1 cellular context compared by ENCODE assay signal in the genomic region with DNA sequence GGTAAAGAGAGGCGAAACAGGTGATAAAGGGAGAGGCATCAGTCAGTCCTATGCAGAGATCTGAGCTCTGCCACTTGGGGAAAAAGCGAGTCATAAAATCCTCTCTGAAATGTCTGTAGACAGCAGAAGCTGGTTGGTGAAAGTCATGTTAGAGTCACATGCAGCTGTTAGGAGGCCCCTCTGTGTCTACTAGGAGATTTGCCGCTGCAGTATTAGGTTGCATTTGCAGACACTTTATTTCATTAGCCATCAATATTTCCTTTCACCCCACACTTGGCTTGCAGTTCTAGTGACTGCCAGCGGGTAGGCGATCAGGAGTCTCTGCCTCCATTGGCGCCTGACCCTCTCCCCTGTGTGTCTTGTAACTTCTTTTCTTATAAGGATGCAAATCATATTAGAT.
TF ChIP-seq lines count a peak whose summit lies in the region.

No MANE protein-coding gene starts in this region.

TF ChIP-seq in K562, 482 proteins besides CTCF, POLR2A, EP300 and RAD21:
- no peak for TF ChIP-seq RBM14 (IDR thresholded peaks at IDR 0.05; ENCODE audit: borderline replicate concordance, insufficient read depth, low read depth, low read length)
- no peak for TF ChIP-seq NELFE (IDR thresholded peaks at IDR 0.05; ENCODE audit: insufficient read depth, insufficient read length)
- TF ChIP-seq MAZ (CRISPR knock-in tag; conservative IDR thresholded peaks at IDR 0.05 in 1 of 2, IDR thresholded peaks at IDR 0.05 in 1 of 2), result no peak
- TF ChIP-seq ARHGAP35 (IDR thresholded peaks at IDR 0.05; ENCODE audit: partially characterized antibody), result no peak
- TF ChIP-seq ZNF311 (CRISPR knock-in tag; IDR thresholded peaks at IDR 0.05), result no peak
- no peak for TF ChIP-seq BDP1 (IDR thresholded peaks at IDR 0.05; ENCODE audit: insufficient read depth, insufficient read length)
- TF ChIP-seq HOXB6 (CRISPR knock-in tag; IDR thresholded peaks at IDR 0.05; ENCODE audit: borderline replicate concordance), result no peak
- TF ChIP-seq, protein P1, sequence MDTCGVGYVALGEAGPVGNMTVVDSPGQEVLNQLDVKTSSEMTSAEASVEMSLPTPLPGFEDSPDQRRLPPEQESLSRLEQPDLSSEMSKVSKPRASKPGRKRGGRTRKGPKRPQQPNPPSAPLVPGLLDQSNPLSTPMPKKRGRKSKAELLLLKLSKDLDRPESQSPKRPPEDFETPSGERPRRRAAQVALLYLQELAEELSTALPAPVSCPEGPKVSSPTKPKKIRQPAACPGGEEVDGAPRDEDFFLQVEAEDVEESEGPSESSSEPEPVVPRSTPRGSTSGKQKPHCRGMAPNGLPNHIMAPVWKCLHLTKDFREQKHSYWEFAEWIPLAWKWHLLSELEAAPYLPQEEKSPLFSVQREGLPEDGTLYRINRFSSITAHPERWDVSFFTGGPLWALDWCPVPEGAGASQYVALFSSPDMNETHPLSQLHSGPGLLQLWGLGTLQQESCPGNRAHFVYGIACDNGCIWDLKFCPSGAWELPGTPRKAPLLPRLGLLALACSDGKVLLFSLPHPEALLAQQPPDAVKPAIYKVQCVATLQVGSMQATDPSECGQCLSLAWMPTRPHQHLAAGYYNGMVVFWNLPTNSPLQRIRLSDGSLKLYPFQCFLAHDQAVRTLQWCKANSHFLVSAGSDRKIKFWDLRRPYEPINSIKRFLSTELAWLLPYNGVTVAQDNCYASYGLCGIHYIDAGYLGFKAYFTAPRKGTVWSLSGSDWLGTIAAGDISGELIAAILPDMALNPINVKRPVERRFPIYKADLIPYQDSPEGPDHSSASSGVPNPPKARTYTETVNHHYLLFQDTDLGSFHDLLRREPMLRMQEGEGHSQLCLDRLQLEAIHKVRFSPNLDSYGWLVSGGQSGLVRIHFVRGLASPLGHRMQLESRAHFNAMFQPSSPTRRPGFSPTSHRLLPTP (IDR thresholded peaks at IDR 0.05; ENCODE audit: borderline replicate concordance, extremely low read depth, insufficient read length), result no peak
- no peak for TF ChIP-seq PTRF (tag; IDR thresholded peaks at IDR 0.05)
- TF ChIP-seq ASH1L (IDR thresholded peaks at IDR 0.05; ENCODE audit: borderline replicate concordance, low read depth, partially characterized antibody), result no peak
- no peak for TF ChIP-seq SAP30 (IDR thresholded peaks at IDR 0.05; ENCODE audit: borderline replicate concordance, insufficient read depth, low read depth, low read length, poor library complexity, severe bottlenecking)
- no peak for TF ChIP-seq KAT7 (CRISPR knock-in tag; IDR thresholded peaks at IDR 0.05; ENCODE audit: borderline replicate concordance)
- TF ChIP-seq NCOA2 (IDR thresholded peaks at IDR 0.05; ENCODE audit: partially characterized antibody in 2 of 2), result no peak
